Comparison of ENCODE assay signal across 16 cellular contexts in the genomic region with DNA sequence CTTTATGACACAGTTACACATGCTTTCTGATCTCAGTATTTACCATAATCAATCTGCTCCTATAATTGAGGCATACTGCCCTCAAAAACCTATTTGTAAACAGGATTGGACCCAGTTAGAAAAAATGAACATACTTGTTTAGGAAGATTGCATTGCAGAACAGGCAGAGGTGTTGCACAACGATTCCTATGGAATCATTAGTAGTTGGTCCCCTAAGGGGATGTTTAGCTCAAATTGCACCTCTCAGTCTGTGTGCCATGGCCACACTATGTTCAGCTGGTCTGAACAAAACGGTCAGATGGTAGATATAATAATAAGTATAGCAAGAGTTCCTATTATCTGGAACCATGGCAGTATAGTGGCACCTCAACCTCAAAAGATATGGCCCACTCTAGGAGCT. TPM values are rescaled to one million over a fixed set of nuclear protein-coding genes. Genes with fewer than 3 reads are reported as not detected.
"Had no signal": no experiment of that assay in that cellular context is flagged by ENCODE, and none has a peak within 500 bp of the region (broad histone marks: within the 10 kb centered on the region; RNA-seq: fewer than 3 reads in every experiment).

No MANE protein-coding gene starts in this region.

RNA-seq across cellular contexts. Expression of gene SLC22A16, which starts 28.5 kb away (rescaled TPM):
- total RNA-seq: activated naive CD4-positive, alpha-beta T cell treated with anti-CD3 and anti-CD28 coated beads for 36 hours; activated naive CD4-positive, alpha-beta T cell treated with anti-CD3 and anti-CD28 coated beads, Interleukin-2, amount 50 U/mL, for 72 hours; activated naive CD8-positive, alpha-beta T cell treated with anti-CD3 and anti-CD28 coated beads for 36 hours; activated naive CD8-positive, alpha-beta T cell treated with anti-CD3 and anti-CD28 coated beads, Interleukin-2, amount 10 ng/mL, durations not matched to agents 7 days and 5 days; activated T-cell treated with anti-CD3 and anti-CD28 coated beads, Interleukin-2, amount 50 U/mL, for 4 hours; activated T-cell treated with anti-CD3 and anti-CD28 coated beads, Interleukin-2, amount 50 U/mL, for 72 hours; activated T-helper 1 cell treated with anti-CD3 and anti-CD28 coated beads, Interleukin-12 subunit alpha, Interleukin-12 subunit beta, Interleukin-2, Interleukin-4 antibody, amounts not matched to agents 30 ng/mL and 10 ng/mL and 1 ng/mL, durations not matched to agents 14 hours and 24 hours and 36 hours; activated T-helper 17 cell treated with anti-CD3 and anti-CD28 coated beads, Interleukin-2, amount 50 U/mL, for 72 hours; activated T-helper 2 cell treated with anti-CD3 and anti-CD28 coated beads, Interferon-gamma antibody, Interleukin-2, Interleukin-4, amounts not matched to agents 10 μg/mL and 5 μg/mL and 100 μg/mL, durations not matched to agents 14 hours and 24 hours and 36 hours; ascending aorta; astrocyte; body of pancreas; cardiac muscle cell; cardiac septum; chondrocyte had no signal
- polyA plus RNA-seq: adrenal gland, cardiac muscle cell had no signal
